Comparison of ENCODE assay signal across 11 cellular contexts in the genomic region with DNA sequence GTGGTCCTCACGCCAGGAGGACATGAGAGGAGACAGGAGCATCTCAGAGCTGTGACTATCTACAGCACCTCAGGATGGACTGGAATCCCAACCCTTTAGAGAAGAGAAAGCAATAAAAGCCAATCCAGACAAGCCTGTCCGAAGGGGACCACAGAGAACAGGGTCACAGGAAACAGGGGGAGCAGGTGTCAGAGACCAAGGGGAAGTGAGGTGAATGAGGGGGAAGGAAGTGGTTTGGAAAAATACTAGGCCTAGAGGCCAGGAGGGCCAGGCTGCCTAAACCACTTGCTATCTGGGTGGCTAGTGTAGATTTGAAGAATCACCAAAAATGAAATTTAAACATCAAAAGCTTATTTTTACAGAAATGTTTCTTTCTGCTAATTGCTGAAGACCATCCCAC. TPM values are rescaled to one million over a fixed set of nuclear protein-coding genes. Genes with fewer than 3 reads are reported as not detected.
A peak's percentile ranks its signal among the peaks of the same experiment; 100 is the strongest.
DNase-seq lines count a peak whose midpoint lies in the region; ATAC-seq lines count a peak whose summit lies in the region.
"Had no signal": no experiment of that assay in that cellular context is flagged by ENCODE, and none has a peak within 500 bp of the region (broad histone marks: within the 10 kb centered on the region; RNA-seq: fewer than 3 reads in every experiment).

No MANE protein-coding gene starts in this region.

- peak; percentile 85 for ATAC-seq in HG02973 (IDR thresholded peaks at IDR 0.05; ENCODE audit: unreplicated experiment)
- ATAC-seq in GM19328 (IDR thresholded peaks at IDR 0.05; ENCODE audit: unreplicated experiment), result no peak
- ATAC-seq: SK-N-SH treated with all-trans-retinoic acid at 6 μM for 48 hours had no signal

- H3K27ac ChIP-seq in temporal lobe (ENCODE audit: low read depth, low read length), result peak overlapping the region; percentile 99

- peak; percentile 5 for DNase-seq in activated gamma-delta T cell treated with anti-CD3 and anti-CD28 coated beads, Interleukin-2, amount 50 U/mL, for 16 hours (ENCODE audit: low read depth)
- DNase-seq in activated gamma-delta T cell treated with Interleukin-2 at 50 U/mL for 16 hours (no peak), UCSD-AML1 (lab: John Stamatoyannopoulos, UW; ENCODE audit: unreplicated experiment) (peak; percentile 47), HUDEP-2 (lab: John Stamatoyannopoulos, UW; ENCODE audit: unreplicated experiment in 76 of 76) (no peak), NCI-H446 treated with DMSO at 0.1 percent for 48 hours (lab: John Stamatoyannopoulos, UW) (no peak)
- DNase-seq: activated gamma-delta T cell, NCI-H2029 treated with DMSO at 0.1 percent for 48 hours had no signal

RNA-seq across cellular contexts. Expression of a gene that starts 16.2 kb away (rescaled TPM):
- total RNA-seq in temporal lobe, result 52.1 TPM

Comparison
In these comparisons a context has a peak if more than half of its experiments do, and no peak if none do; other contexts are left out.
1. DNase-seq: peak in activated gamma-delta T cell treated with anti-CD3 and anti-CD28 coated beads, Interleukin-2, amount 50 U/mL, for 16 hours (single experiment) and UCSD-AML1 (single experiment); none in activated gamma-delta T cell treated with Interleukin-2 at 50 U/mL for 16 hours (single experiment), HUDEP-2 (0 of 76) and NCI-H446 treated with DMSO at 0.1 percent for 48 hours (single experiment).